ENCODE assay signal across 7 cellular contexts in genomic region chr16:6841392-6841791, GRCh38.
"Had no signal": no experiment of that assay in that cellular context is flagged by ENCODE, and none has a peak within 500 bp of the region (broad histone marks: within the 10 kb centered on the region; RNA-seq: fewer than 3 reads in every experiment).

No MANE protein-coding gene starts in this region.

- H3K4me3 ChIP-seq: K562 had no signal

- DNase-seq: IMR-90, KBM-7, KG1 had no signal

- H3K27ac ChIP-seq: HL-60, KMS-11 had no signal

- ATAC-seq: HepG2, K562 had no signal
